Comparison of ENCODE assay signal across 11 cellular contexts in genomic region chr9:14373319-14373632, GRCh38. TPM values are rescaled to one million over a fixed set of nuclear protein-coding genes. Genes with fewer than 3 reads are reported as not detected.
A peak's percentile ranks its signal among the peaks of the same experiment; 100 is the strongest.
DNase-seq lines count a peak whose midpoint lies in the region; ATAC-seq and TF ChIP-seq lines count a peak whose summit lies in the region.
"Had no signal": no experiment of that assay in that cellular context is flagged by ENCODE, and none has a peak within 500 bp of the region (broad histone marks: within the 10 kb centered on the region; RNA-seq: fewer than 3 reads in every experiment).

No MANE protein-coding gene starts in this region.

- H3K27ac ChIP-seq in osteoblast (ENCODE audit: low read depth, low read length), result no peak overlapping the region
- H3K27ac ChIP-seq: HL-60 had no signal

- peak; percentile 34 for DNase-seq in EH (ENCODE audit: low read depth)
- peak; percentile 69 for DNase-seq in adipocyte (ENCODE audit: low read depth)
- DNase-seq in fibroblast of peridontal ligament (ENCODE audit: extremely low read depth), result peak; percentile 84
- DNase-seq in osteoblast (ENCODE audit: insufficient read length, low spot score, missing footprints), result peak; percentile 75
- DNase-seq in HUDEP-2 (lab: John Stamatoyannopoulos, UW; ENCODE audit: unreplicated experiment in 76 of 76), result no peak
- no peak for DNase-seq in D341Med (ENCODE audit: low spot score)
- DNase-seq in HCEC 1CT, result no peak
- DNase-seq: Caco-2 had no signal

- no peak for ATAC-seq in HG03196 (IDR thresholded peaks at IDR 0.05; ENCODE audit: unreplicated experiment)

- H3K9me3 ChIP-seq in adipocyte (ENCODE audit: control insufficient read depth, low read length), result peaks cover 6% of the 10 kb centered on the region
- no peaks in the 10 kb centered on the region for H3K9me3 ChIP-seq in osteoblast (ENCODE audit: low read depth, low read length)
- H3K9me3 ChIP-seq: Caco-2 had no signal

- no peak overlapping the region for H2AFZ ChIP-seq in osteoblast (ENCODE audit: low read length)

- H3K79me2 ChIP-seq in osteoblast (ENCODE audit: insufficient read depth, low read length), result no peaks in the 10 kb centered on the region

- no peak for TF ChIP-seq CTCF in osteoblast (IDR thresholded peaks at IDR 0.05; ENCODE audit: extremely low read depth, low read depth, low read length)

- H3K9ac ChIP-seq in adipocyte (ENCODE audit: low read length), result no peak overlapping the region

- peaks cover 10% of the 10 kb centered on the region for H3K27me3 ChIP-seq in adipocyte (replicated peaks; ENCODE audit: control insufficient read depth, insufficient read depth, low read length)
- peaks cover 6% of the 10 kb centered on the region for H3K27me3 ChIP-seq in osteoblast (ENCODE audit: insufficient read depth, low read length)

- H3K36me3 ChIP-seq in adipocyte (ENCODE audit: control insufficient read depth, insufficient read depth, low read length, severe bottlenecking) (no peaks in the 10 kb centered on the region), osteoblast (ENCODE audit: insufficient read depth, low read length) (no peaks in the 10 kb centered on the region)

- H3K4me3 ChIP-seq in adipocyte (ENCODE audit: low read length) (peak overlapping the region; percentile 40), osteoblast (ENCODE audit: insufficient read depth, low read length) (no peak overlapping the region)

- H4K20me1 ChIP-seq in osteoblast (ENCODE audit: insufficient read depth, low read length), result no peaks in the 10 kb centered on the region

- peak overlapping the region; percentile 47 for H3K4me2 ChIP-seq in osteoblast (ENCODE audit: insufficient read depth, low read length)

- peaks cover 14% of the 10 kb centered on the region for H3K4me1 ChIP-seq in adipocyte (ENCODE audit: control insufficient read depth, insufficient read depth, low read length)
- H3K4me1 ChIP-seq in osteoblast (ENCODE audit: insufficient read depth, low read length), result peaks cover 17% of the 10 kb centered on the region

RNA-seq across cellular contexts. Expression of gene NFIB, which starts 59.3 kb away (rescaled TPM):
- 21.0 and 26.2 TPM in 2 replicates for total RNA-seq in osteoblast
- total RNA-seq: activated CD8-positive, alpha-beta memory T cell treated with anti-CD3 and anti-CD28 coated beads for 36 hours had no signal

Comparison
In these comparisons a context has a peak if more than half of its experiments do, and no peak if none do; other contexts are left out.
1. DNase-seq: peak in EH (single experiment), adipocyte (single experiment), fibroblast of peridontal ligament (single experiment) and osteoblast (single experiment); none in HUDEP-2 (0 of 76), D341Med (single experiment) and HCEC 1CT (single experiment).